In genomic region chrX:40496728-40497127, GRCh38 we compare ENCODE assay signal across 10 cellular contexts.
DNase-seq lines count a peak whose midpoint lies in the region; ATAC-seq and TF ChIP-seq lines count a peak whose summit lies in the region.
"Had no signal": no experiment of that assay in that cellular context is flagged by ENCODE, and none has a peak within 500 bp of the region (broad histone marks: within the 10 kb centered on the region; RNA-seq: fewer than 3 reads in every experiment).

No MANE protein-coding gene starts in this region.

- H3K9me3 ChIP-seq in heart left ventricle (peaks cover 0 to 17% (median 0%) of the 10 kb centered on the region in 12 donors), left ventricle myocardium inferior (replicated peaks) (no peaks in the 10 kb centered on the region), colonic mucosa (no peaks in the 10 kb centered on the region)

- TF ChIP-seq CTCF in heart left ventricle (IDR thresholded peaks at IDR 0.05) (peak in 7 of 12 donors; percentile 5 to 34 (median 17)), left ventricle myocardium inferior (IDR thresholded peaks at IDR 0.05; ENCODE audit: borderline replicate concordance) (peak; percentile 38), colonic mucosa (IDR thresholded peaks at IDR 0.05) (no peak)

- peaks cover 0 to 48% (median 0%) of the 10 kb centered on the region in 9 donors for H3K27me3 ChIP-seq in heart left ventricle
- H3K27me3 ChIP-seq in left ventricle myocardium inferior (ENCODE audit: low read depth), result no peaks in the 10 kb centered on the region
- H3K27me3 ChIP-seq in colonic mucosa, result no peaks in the 10 kb centered on the region

- intact Hi-C loops in heart left ventricle (cut with DNase I), result no loop called here
- intact Hi-C loops in cardiac septum (cut with DNase I), result no loop called here
- intact Hi-C loops in left ventricle myocardium inferior (cut with micrococcal nuclease), result no loop called here
- intact Hi-C loops in colonic mucosa (cut with DNase I), result no loop called here

- H3K4me3 ChIP-seq in heart left ventricle (no peak overlapping the region), left ventricle myocardium inferior (no peak overlapping the region), colonic mucosa (no peak overlapping the region)
- H3K4me3 ChIP-seq: BLaER1 treated with 17β-estradiol and CSF1 and Interleukin-3, amounts not matched to agents 10 nM and 100 nM had no signal

- H3K4me1 ChIP-seq in heart left ventricle (peaks cover 0 to 2% (median 0%) of the 10 kb centered on the region in 12 donors), left ventricle myocardium inferior (peaks cover 2% of the 10 kb centered on the region), colonic mucosa (no peaks in the 10 kb centered on the region)

- no peaks in the 10 kb centered on the region for H3K36me3 ChIP-seq in heart left ventricle
- no peaks in the 10 kb centered on the region for H3K36me3 ChIP-seq in left ventricle myocardium inferior
- no peaks in the 10 kb centered on the region for H3K36me3 ChIP-seq in colonic mucosa
- H3K36me3 ChIP-seq: BLaER1 treated with 17β-estradiol and CSF1 and Interleukin-3, amounts not matched to agents 10 nM and 100 nM had no signal

- DNase-seq in heart left ventricle, result peak in 1 of 5 donors; percentile 7
- DNase-seq in cardiac septum (ENCODE audit: low spot score), result no peak
- peak in 33 of 58 donors; percentile 0 to 46 (median 8) for DNase-seq in anterior cingulate cortex (lab: John Stamatoyannopoulos, UW)
- DNase-seq in left ventricle myocardium inferior, result no peak
- no peak for DNase-seq in NCI-H2029 treated with DMSO at 0.1 percent for 48 hours (lab: John Stamatoyannopoulos, UW)
- DNase-seq in colonic mucosa, result no peak
- DNase-seq in glomerular visceral epithelial cell (ENCODE audit: extremely low spot score), result no peak
- DNase-seq: kidney glomerular epithelial cell had no signal

- 28 to 69% (median 42%) methylated on average over 4 of the region's 4 CpGs for WGBS in heart left ventricle, 4 donors

- H3K27ac ChIP-seq in heart left ventricle, result no peak overlapping the region
- no peak overlapping the region for H3K27ac ChIP-seq in left ventricle myocardium inferior (replicated peaks)
- H3K27ac ChIP-seq in colonic mucosa, result no peak overlapping the region
- H3K27ac ChIP-seq: BLaER1 treated with 17β-estradiol and CSF1 and Interleukin-3, amounts not matched to agents 10 nM and 100 nM had no signal

- TF ChIP-seq POLR2A in heart left ventricle (IDR thresholded peaks at IDR 0.05), result no peak

- no peak overlapping the region for H3K9ac ChIP-seq in colonic mucosa (ENCODE audit: low read depth in 2 of 2, low read length in 2 of 2)
- H3K9ac ChIP-seq: BLaER1 treated with 17β-estradiol and CSF1 and Interleukin-3, amounts not matched to agents 10 nM and 100 nM had no signal

- ATAC-seq in heart left ventricle, result peak in 2 of 4 donors; percentile 55 to 71
- no peak for ATAC-seq in GM18868 (IDR thresholded peaks at IDR 0.05; ENCODE audit: unreplicated experiment)

Comparison
In these comparisons a context has a peak if more than half of its experiments do, and no peak if none do; other contexts are left out.
1. DNase-seq: peak in anterior cingulate cortex (33 of 58); none in cardiac septum (single experiment), left ventricle myocardium inferior (single experiment), NCI-H2029 treated with DMSO at 0.1 percent for 48 hours (single experiment), colonic mucosa (single experiment) and glomerular visceral epithelial cell (single experiment).